8 cellular contexts compared by ENCODE assay signal in the genomic region with DNA sequence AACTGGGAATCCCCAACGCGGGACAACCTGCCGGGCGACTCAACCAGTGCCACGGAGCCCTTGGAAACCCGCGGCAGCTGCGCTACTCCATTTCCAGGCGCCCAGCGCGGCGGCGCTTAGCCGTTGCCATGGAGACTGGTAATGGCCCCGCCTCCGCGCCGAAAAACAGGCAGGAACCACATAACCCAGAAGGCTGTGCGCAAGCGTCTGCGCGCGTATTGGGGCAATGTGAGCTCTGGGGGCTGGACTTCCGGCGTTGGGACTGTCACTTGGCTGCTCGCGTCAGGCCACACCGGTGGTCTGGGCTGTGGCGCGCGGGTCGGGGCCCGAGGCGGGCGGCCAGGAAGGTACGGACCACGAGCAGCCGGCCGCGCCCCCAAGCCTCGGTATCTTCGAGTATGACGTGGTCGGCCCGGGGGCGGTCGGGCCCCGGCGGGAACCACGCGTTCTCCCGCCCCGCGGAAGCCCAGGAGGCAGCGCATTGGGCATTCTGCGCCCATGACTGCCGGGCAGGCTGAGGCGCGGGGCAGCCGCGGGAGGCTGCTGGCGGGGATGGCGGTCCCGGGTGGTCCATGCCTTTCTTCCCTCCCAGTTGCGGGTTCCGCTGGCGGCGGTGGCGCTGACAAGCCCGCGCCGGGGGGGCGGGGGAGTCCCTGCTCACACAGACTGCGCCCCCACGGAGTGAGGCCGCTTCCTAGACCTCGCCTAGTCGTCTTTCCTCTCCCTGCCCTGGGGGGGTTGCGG.
DNase-seq lines count a peak whose midpoint lies in the region; ATAC-seq and TF ChIP-seq lines count a peak whose summit lies in the region.

Gene ZNF324B, plus strand, starts transcription at position 265 of the 744 bp plus-strand sequence. CDS start 2,080 bp downstream, outside the sequence.

- H3K27ac ChIP-seq in OCI-LY1 (ENCODE audit: low read depth, low read length, poor library complexity, severe bottlenecking): no peak within 1 kb of the TSS

- no peaks in the 10 kb centered on the region for H3K27me3 ChIP-seq in OCI-LY1 (ENCODE audit: insufficient read depth, low read length)

- peak within 1 kb of the TSS; percentile 76 for H3K9ac ChIP-seq in OCI-LY1 (ENCODE audit: low read length)

- H3K79me2 ChIP-seq in OCI-LY1 (ENCODE audit: insufficient read depth, low read length): no peaks in the 10 kb centered on the region

- peaks cover 15% of the 10 kb centered on the region for H3K4me1 ChIP-seq in OCI-LY1 (ENCODE audit: insufficient read depth, low read length, severe bottlenecking)

- DNase-seq in DMS 273 (lab: John Stamatoyannopoulos, UW; ENCODE audit: unreplicated experiment) (peak; percentile 99), HuH-7 (ENCODE audit: low spot score) (peak; percentile 93), epidermal melanocyte (ENCODE audit: insufficient read length, low spot score) (peak; percentile 96), middle frontal gyrus (ENCODE audit: extremely low spot score, low spot score) (peak; percentile 94)
- DNase-seq in activated CD8-positive, alpha-beta memory T cell treated with anti-CD3 and anti-CD28 coated beads, Interleukin-2, amount 50 U/mL, for 4 hours: peak; percentile 97
- peak; percentile 93 for DNase-seq in stimulated activated CD8-positive, alpha-beta memory T cell treated with anti-CD3 and anti-CD28 coated beads, Interleukin-2, amount 100 ng/mL, for 1 hour (ENCODE audit: low read depth in 2 of 2)

- H3K9me2 ChIP-seq in OCI-LY1 (ENCODE audit: low read depth, low read length): no peaks in the 10 kb centered on the region

- ATAC-seq in GM21526 (IDR thresholded peaks at IDR 0.05; ENCODE audit: low FRiP score, unreplicated experiment): peak; percentile 90

- peaks cover 17% of the 10 kb centered on the region for H3K36me3 ChIP-seq in OCI-LY1 (ENCODE audit: insufficient read depth, low read length)

- peak within 1 kb of the TSS; percentile 83 for H3K4me2 ChIP-seq in OCI-LY1 (ENCODE audit: low read length)

- no peak; the same call in 1 of the 2 replicates for TF ChIP-seq CTCF in OCI-LY1 (IDR thresholded peaks at IDR 0.05; ENCODE audit: low read length)

- H3K4me3 ChIP-seq in OCI-LY1 (ENCODE audit: low read depth, low read length, poor library complexity, severe bottlenecking): peak within 1 kb of the TSS; percentile 81

- peak within 1 kb of the TSS; percentile 75; the same call in 1 of the 2 replicates for H2AFZ ChIP-seq in OCI-LY1 (ENCODE audit: low read length)

- H4K20me1 ChIP-seq in OCI-LY1 (ENCODE audit: insufficient read depth, low read length): no peaks in the 10 kb centered on the region

- 0 out of 2 replicates have a peak, but pooled peaks cover 5% of the 10 kb centered on the region for H3K9me3 ChIP-seq in OCI-LY1 (ENCODE audit: low read length)

- no peaks in the 10 kb centered on the region for H3F3A ChIP-seq in OCI-LY1 (ENCODE audit: insufficient read depth, low read length)
